In genomic region chr11:74018331-74019005, GRCh38 we compare ENCODE assay signal across 9 cellular contexts. TPM values are rescaled to one million over a fixed set of nuclear protein-coding genes. Genes with fewer than 3 reads are reported as not detected.
DNase-seq lines count a peak whose midpoint lies in the region; ATAC-seq and TF ChIP-seq lines count a peak whose summit lies in the region.
"Had no signal": no experiment of that assay in that cellular context is flagged by ENCODE, and none has a peak within 500 bp of the region (broad histone marks: within the 10 kb centered on the region; RNA-seq: fewer than 3 reads in every experiment).

No MANE protein-coding gene starts in this region.

- no TSS peak for BruUV-seq in PC-3 (replicated peaks; lab: Mats Ljungman, UMichigan)

- peaks cover 16% of the 10 kb centered on the region for H3K4me1 ChIP-seq in PC-3 (ENCODE audit: insufficient read depth, low read length)
- peaks cover 3% of the 10 kb centered on the region for H3K4me1 ChIP-seq in ovary (ENCODE audit: insufficient read depth)

- no peaks in the 10 kb centered on the region for H3K27me3 ChIP-seq in PC-3 (ENCODE audit: low read length)
- no peaks in the 10 kb centered on the region for H3K27me3 ChIP-seq in ovary

- CTCF ChIA-PET in PC-3 (lab: Charles Lee): no interaction called here

- H3K9me3 ChIP-seq in PC-3 (ENCODE audit: low read length): no peaks in the 10 kb centered on the region
- no peaks in the 10 kb centered on the region for H3K9me3 ChIP-seq in ovary

- H3K9me2 ChIP-seq in PC-3 (replicated peaks; ENCODE audit: low read length): no peaks in the 10 kb centered on the region

- WGBS in ovary, 3 donors: 56 to 67% (median 63%) methylated on average over 9 of the region's 9 CpGs

- POLR2A ChIA-PET in PC-3 (lab: Charles Lee; ENCODE audit: unreplicated experiment): interaction anchor here (0.6 kb wide), 2 partner anchors 35 to 131 kb away, joined by 6 to 16 read pairs; no protein-coding TSS in a partner anchor

- DNase-seq in PC-3: peak; percentile 88
- peak; percentile 91 for DNase-seq in fibroblast of pulmonary artery (ENCODE audit: low read depth)
- peak; percentile 84 to 92 (median 85) for DNase-seq in ovary
- no peak for DNase-seq in NCI-H2227 (lab: John Stamatoyannopoulos, UW; ENCODE audit: unreplicated experiment)
- DNase-seq: NCI-H510A treated with DMSO at 0.1 percent for 48 hours had no signal

- no peak for TF ChIP-seq POLR2A in ovary (IDR thresholded peaks at IDR 0.05)

- no peak overlapping the region for H2AFZ ChIP-seq in PC-3 (ENCODE audit: low read length)

- peak overlapping the region; percentile 48 for H3K4me2 ChIP-seq in PC-3 (ENCODE audit: low read length)

- H3K27ac ChIP-seq in C4-2B (peak overlapping the region; percentile 49), PC-3 (ENCODE audit: low read length) (peak overlapping the region; percentile 78), ovary (peak overlapping the region; percentile 49 to 63)

- H3K36me3 ChIP-seq in PC-3 (ENCODE audit: low read depth, low read length): peaks cover 7% of the 10 kb centered on the region; the same call in 1 of the 2 replicates
- H3K36me3 ChIP-seq in ovary: no peaks in the 10 kb centered on the region

- ATAC-seq in PC-3 (peak; percentile 94), GM18909 (IDR thresholded peaks at IDR 0.05; ENCODE audit: poor library complexity, unreplicated experiment) (no peak), HG03095 (IDR thresholded peaks at IDR 0.05; ENCODE audit: unreplicated experiment) (no peak), HG02678 (IDR thresholded peaks at IDR 0.05; ENCODE audit: unreplicated experiment) (no peak)

- TF ChIP-seq EP300 in ovary (IDR thresholded peaks at IDR 0.05): no peak

- intact Hi-C loops in PC-3 (cut with micrococcal nuclease) (no loop called here), ovary (cut with DNase I) (no loop called here)

- H3F3A ChIP-seq in PC-3 (ENCODE audit: low read length, unreplicated experiment): no peaks in the 10 kb centered on the region

- no peaks in the 10 kb centered on the region for H4K20me1 ChIP-seq in PC-3 (ENCODE audit: low read length)

- TF ChIP-seq CTCF in C4-2B (conservative IDR thresholded peaks at IDR 0.05) (no peak), PC-3 (conservative IDR thresholded peaks at IDR 0.05; ENCODE audit: low read depth, low read length) (no peak), fibroblast of pulmonary artery (IDR thresholded peaks at IDR 0.05; ENCODE audit: low read length, missing control alignments) (no peak), ovary (IDR thresholded peaks at IDR 0.05) (no peak)

- H3K4me3 ChIP-seq in PC-3 (ENCODE audit: low read length) (no peak overlapping the region), fibroblast of pulmonary artery (replicated peaks; ENCODE audit: low read depth, low read length) (no peak overlapping the region), ovary (no peak overlapping the region)

- peak overlapping the region; percentile 43 for H3K9ac ChIP-seq in PC-3 (ENCODE audit: low read length)

- H3K79me2 ChIP-seq in PC-3 (ENCODE audit: low read length): no peaks in the 10 kb centered on the region

RNA-seq across cellular contexts. Expression of gene UCP3, which starts 9.6 kb away (rescaled TPM):
- total RNA-seq in PC-3 (2014; rRNA removed) (1.2 and 1.8 TPM in 2 replicates), ovary (1 to 10 TPM in 5 of 7 donors, under 1 TPM in 2; 0.72 to 2.2 (median 1.2) TPM)
- polyA plus RNA-seq in ovary: under 1 TPM; 0.70 to 0.84 TPM

RNA-seq across cellular contexts. Expression of gene UCP2, which starts 35.8 kb away (rescaled TPM):
- 6.4 and 11.9 TPM in 2 replicates for total RNA-seq in PC-3 (2014; rRNA removed)
- total RNA-seq in ovary: 10 to 100 TPM in 5 of 7 donors, 1 to 10 TPM in 2; 3.7 to 86.9 (median 16.5) TPM
- polyA plus RNA-seq in ovary: 10 to 100 TPM in 1 of 2 donors, 1 to 10 TPM in 1; 4.9 to 31.5 TPM
